ENCODE assay signal across 8 cellular contexts in the genomic region with DNA sequence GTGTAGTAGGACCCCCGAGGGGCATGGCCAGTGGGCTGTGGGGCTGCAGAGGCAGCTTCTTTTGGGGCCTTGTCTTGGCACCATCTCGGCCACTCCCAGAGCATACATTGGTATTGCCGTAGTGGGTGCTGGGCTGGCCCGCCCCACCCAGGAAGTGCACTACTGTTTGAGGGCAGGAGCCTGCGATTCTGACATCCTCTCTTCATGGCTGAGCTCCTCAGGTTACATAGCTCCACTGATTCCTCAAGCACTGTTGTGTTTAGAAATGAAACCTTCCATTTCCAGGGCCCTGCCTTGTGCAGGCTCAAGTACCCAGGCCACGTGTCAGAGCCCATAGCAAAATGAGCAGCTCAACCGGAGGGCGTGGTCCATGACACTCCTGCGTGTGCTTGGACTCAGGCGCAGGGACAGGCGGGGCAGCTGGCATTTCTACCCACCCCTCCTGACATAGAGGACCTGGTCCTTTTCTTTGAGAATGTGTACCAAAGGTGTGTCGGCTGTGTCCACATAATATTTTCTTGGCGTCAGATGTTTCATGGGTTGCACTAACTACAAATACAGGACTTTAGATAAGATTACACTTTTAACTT.
DNase-seq lines count a peak whose midpoint lies in the region; ATAC-seq and TF ChIP-seq lines count a peak whose summit lies in the region.

No MANE protein-coding gene starts in this region.

- H3K27me3 Mint-ChIP-seq in activated CD8-positive, alpha-beta memory T cell treated with anti-CD3 and anti-CD28 coated beads, Interleukin-2, amount 10 ng/mL, durations not matched to agents 7 days and 5 days = no peaks in the 10 kb centered on the region
- H3K27me3 Mint-ChIP-seq in memory B cell (no peaks in the 10 kb centered on the region), endothelial cell (ENCODE audit: unreplicated experiment) (peaks cover 3% of the 10 kb centered on the region)

- peaks cover 79% of the 10 kb centered on the region for H3K4me1 Mint-ChIP-seq in activated CD8-positive, alpha-beta memory T cell treated with anti-CD3 and anti-CD28 coated beads, Interleukin-2, amount 10 ng/mL, durations not matched to agents 7 days and 5 days
- H3K4me1 Mint-ChIP-seq in memory B cell (peaks cover 75% of the 10 kb centered on the region), endothelial cell (ENCODE audit: unreplicated experiment) (peaks cover 22% of the 10 kb centered on the region)

- no peaks in the 10 kb centered on the region for H3K27me3 ChIP-seq in GM06990 (replicated peaks; ENCODE audit: control insufficient read depth, insufficient read depth, low read length)

- H3K36me3 Mint-ChIP-seq in activated CD8-positive, alpha-beta memory T cell treated with anti-CD3 and anti-CD28 coated beads, Interleukin-2, amount 10 ng/mL, durations not matched to agents 7 days and 5 days = peaks cover 43% of the 10 kb centered on the region
- H3K36me3 Mint-ChIP-seq in memory B cell (peaks cover 11% of the 10 kb centered on the region), endothelial cell (ENCODE audit: low read depth, unreplicated experiment) (peaks cover 6% of the 10 kb centered on the region)

- TF ChIP-seq CTCF in GM06990 (IDR thresholded peaks at IDR 0.05; ENCODE audit: insufficient read depth, low read length, poor library complexity, severe bottlenecking) (no peak), endothelial cell (IDR thresholded peaks at IDR 0.05; ENCODE audit: unreplicated experiment) (no peak)

- TF ChIP-seq EP300 in Ishikawa (IDR thresholded peaks at IDR 0.05; ENCODE audit: borderline replicate concordance) = peak; percentile 48; the same call in 1 of the 2 replicates

- H3K4me3 ChIP-seq in GM06990 (replicated peaks; ENCODE audit: low read depth, low read length) = peak overlapping the region; percentile 36

- TF ChIP-seq RAD21 in Ishikawa (IDR thresholded peaks at IDR 0.05; ENCODE audit: low read depth) = peak; percentile 15; the same call in 1 of the 2 replicates

- CTCF ChIA-PET in activated CD8-positive, alpha-beta memory T cell treated with anti-CD3 and anti-CD28 coated beads, Interleukin-2, amount 10 ng/mL, durations not matched to agents 7 days and 5 days (lab: Charles Lee) = interaction anchor here (0.8 to 14.8 kb wide), 4 partner anchors 9 to 21 kb away, joined by 4 to 145 read pairs (median 40); no protein-coding TSS in a partner anchor

- ATAC-seq in GM21526 (IDR thresholded peaks at IDR 0.05; ENCODE audit: low FRiP score, unreplicated experiment) (peak; percentile 52), memory B cell (ENCODE audit: low read depth) (peak; percentile 72)
- peak; percentile 88 for ATAC-seq in activated CD8-positive, alpha-beta memory T cell treated with anti-CD3 and anti-CD28 coated beads, Interleukin-2, amount 10 ng/mL, durations not matched to agents 7 days and 5 days

- DNase-seq in GM06990 (ENCODE audit: extremely low read depth, insufficient read length) (peak; percentile 70), memory B cell (ENCODE audit: low spot score in 2 of 2) (peak; percentile 58 to 61), NCI-H2081 (lab: John Stamatoyannopoulos, UW) (no peak), cerebellum (ENCODE audit: low spot score) (no peak), endothelial cell (ENCODE audit: low spot score) (no peak)
- DNase-seq in activated CD8-positive, alpha-beta memory T cell treated with anti-CD3 and anti-CD28 coated beads, Interleukin-2, amount 10 ng/mL, durations not matched to agents 7 days and 5 days = peak; percentile 87

- no peaks in the 10 kb centered on the region; the same call in none of the 2 replicates for H3K36me3 ChIP-seq in GM06990 (ENCODE audit: control insufficient read depth, insufficient read depth, low read length)

- H3K9me3 Mint-ChIP-seq in activated CD8-positive, alpha-beta memory T cell treated with anti-CD3 and anti-CD28 coated beads, Interleukin-2, amount 10 ng/mL, durations not matched to agents 7 days and 5 days (ENCODE audit: low read depth) = peaks cover 6% of the 10 kb centered on the region
- no peaks in the 10 kb centered on the region for H3K9me3 Mint-ChIP-seq in memory B cell
- no peaks in the 10 kb centered on the region for H3K9me3 Mint-ChIP-seq in endothelial cell (ENCODE audit: unreplicated experiment)

- peak overlapping the region; percentile 95 for H3K27ac Mint-ChIP-seq in activated CD8-positive, alpha-beta memory T cell treated with anti-CD3 and anti-CD28 coated beads, Interleukin-2, amount 10 ng/mL, durations not matched to agents 7 days and 5 days
- H3K27ac Mint-ChIP-seq in memory B cell (peak overlapping the region; percentile 92), endothelial cell (ENCODE audit: unreplicated experiment) (no peak overlapping the region)

- H3K4me3 Mint-ChIP-seq in activated CD8-positive, alpha-beta memory T cell treated with anti-CD3 and anti-CD28 coated beads, Interleukin-2, amount 10 ng/mL, durations not matched to agents 7 days and 5 days = peak overlapping the region; percentile 42
- H3K4me3 Mint-ChIP-seq in memory B cell = peak overlapping the region; percentile 86
- H3K4me3 Mint-ChIP-seq in endothelial cell (ENCODE audit: unreplicated experiment) = no peak overlapping the region

TF ChIP-seq in Ishikawa, 13 proteins besides CTCF, POLR2A, EP300 and RAD21:
- TF ChIP-seq EGR1 (IDR thresholded peaks at IDR 0.05) = no peak
- TF ChIP-seq, protein P1, sequence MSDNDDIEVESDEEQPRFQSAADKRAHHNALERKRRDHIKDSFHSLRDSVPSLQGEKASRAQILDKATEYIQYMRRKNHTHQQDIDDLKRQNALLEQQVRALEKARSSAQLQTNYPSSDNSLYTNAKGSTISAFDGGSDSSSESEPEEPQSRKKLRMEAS (IDR thresholded peaks at IDR 0.05) = peak; percentile 98
- no peak for TF ChIP-seq ZBTB7A (IDR thresholded peaks at IDR 0.05; ENCODE audit: low read depth)
- TF ChIP-seq CREB1 (IDR thresholded peaks at IDR 0.05; ENCODE audit: low read depth) = no peak
- TF ChIP-seq, protein P2, sequence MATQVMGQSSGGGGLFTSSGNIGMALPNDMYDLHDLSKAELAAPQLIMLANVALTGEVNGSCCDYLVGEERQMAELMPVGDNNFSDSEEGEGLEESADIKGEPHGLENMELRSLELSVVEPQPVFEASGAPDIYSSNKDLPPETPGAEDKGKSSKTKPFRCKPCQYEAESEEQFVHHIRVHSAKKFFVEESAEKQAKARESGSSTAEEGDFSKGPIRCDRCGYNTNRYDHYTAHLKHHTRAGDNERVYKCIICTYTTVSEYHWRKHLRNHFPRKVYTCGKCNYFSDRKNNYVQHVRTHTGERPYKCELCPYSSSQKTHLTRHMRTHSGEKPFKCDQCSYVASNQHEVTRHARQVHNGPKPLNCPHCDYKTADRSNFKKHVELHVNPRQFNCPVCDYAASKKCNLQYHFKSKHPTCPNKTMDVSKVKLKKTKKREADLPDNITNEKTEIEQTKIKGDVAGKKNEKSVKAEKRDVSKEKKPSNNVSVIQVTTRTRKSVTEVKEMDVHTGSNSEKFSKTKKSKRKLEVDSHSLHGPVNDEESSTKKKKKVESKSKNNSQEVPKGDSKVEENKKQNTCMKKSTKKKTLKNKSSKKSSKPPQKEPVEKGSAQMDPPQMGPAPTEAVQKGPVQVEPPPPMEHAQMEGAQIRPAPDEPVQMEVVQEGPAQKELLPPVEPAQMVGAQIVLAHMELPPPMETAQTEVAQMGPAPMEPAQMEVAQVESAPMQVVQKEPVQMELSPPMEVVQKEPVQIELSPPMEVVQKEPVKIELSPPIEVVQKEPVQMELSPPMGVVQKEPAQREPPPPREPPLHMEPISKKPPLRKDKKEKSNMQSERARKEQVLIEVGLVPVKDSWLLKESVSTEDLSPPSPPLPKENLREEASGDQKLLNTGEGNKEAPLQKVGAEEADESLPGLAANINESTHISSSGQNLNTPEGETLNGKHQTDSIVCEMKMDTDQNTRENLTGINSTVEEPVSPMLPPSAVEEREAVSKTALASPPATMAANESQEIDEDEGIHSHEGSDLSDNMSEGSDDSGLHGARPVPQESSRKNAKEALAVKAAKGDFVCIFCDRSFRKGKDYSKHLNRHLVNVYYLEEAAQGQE (IDR thresholded peaks at IDR 0.05; ENCODE audit: low read depth) = no peak
- TF ChIP-seq NFIC (IDR thresholded peaks at IDR 0.05) = peak; percentile 17; the same call in 1 of the 2 replicates
- TF ChIP-seq YY1 (IDR thresholded peaks at IDR 0.05; ENCODE audit: low read depth) = peak; percentile 59
- TF ChIP-seq TCF12 (IDR thresholded peaks at IDR 0.05; ENCODE audit: low read depth) = peak; percentile 57
- 0 out of 2 replicates have a peak, but pooled peaks have one; percentile 18 for TF ChIP-seq TEAD4 (IDR thresholded peaks at IDR 0.05)
- TF ChIP-seq, protein P3, sequence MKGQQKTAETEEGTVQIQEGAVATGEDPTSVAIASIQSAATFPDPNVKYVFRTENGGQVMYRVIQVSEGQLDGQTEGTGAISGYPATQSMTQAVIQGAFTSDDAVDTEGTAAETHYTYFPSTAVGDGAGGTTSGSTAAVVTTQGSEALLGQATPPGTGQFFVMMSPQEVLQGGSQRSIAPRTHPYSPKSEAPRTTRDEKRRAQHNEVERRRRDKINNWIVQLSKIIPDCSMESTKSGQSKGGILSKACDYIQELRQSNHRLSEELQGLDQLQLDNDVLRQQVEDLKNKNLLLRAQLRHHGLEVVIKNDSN (IDR thresholded peaks at IDR 0.05) = peak; percentile 81

Comparison
In these comparisons a context has a peak if more than half of its experiments do, and no peak if none do; other contexts are left out.
1. DNase-seq: peak in GM06990 (single experiment), activated CD8-positive, alpha-beta memory T cell treated with anti-CD3 and anti-CD28 coated beads, Interleukin-2, amount 10 ng/mL, durations not matched to agents 7 days and 5 days (single experiment) and memory B cell (2 of 2); none in NCI-H2081 (0 of 2), cerebellum (single experiment) and endothelial cell (single experiment).
2. Peak in every context shown above with its lines, with median percentiles within 50 percentile points of each other: ATAC-seq.